Comparison of ENCODE assay signal across 10 cellular contexts in genomic region chr12:49365542-49365941, GRCh38. TPM values are rescaled to one million over a fixed set of nuclear protein-coding genes. Genes with fewer than 3 reads are reported as not detected.
DNase-seq lines count a peak whose midpoint lies in the region; ATAC-seq, FAIRE-seq and TF ChIP-seq lines count a peak whose summit lies in the region.
"Had no signal": no experiment of that assay in that cellular context is flagged by ENCODE, and none has a peak within 500 bp of the region (broad histone marks: within the 10 kb centered on the region; RNA-seq: fewer than 3 reads in every experiment).

No MANE protein-coding gene starts in this region.

- TF ChIP-seq POLR2A in NB4 (IDR thresholded peaks at IDR 0.05; ENCODE audit: extremely low read depth, insufficient read length) (no peak), Peyer's patch (IDR thresholded peaks at IDR 0.05) (no peak)

- no peak overlapping the region for H2AFZ ChIP-seq in osteoblast (ENCODE audit: low read length)

- H3K36me3 ChIP-seq in bronchial epithelial cell (ENCODE audit: control insufficient read depth, insufficient read depth, low read length) (peaks cover under 1% of the 10 kb centered on the region), osteoblast (ENCODE audit: insufficient read depth, low read length) (no peaks in the 10 kb centered on the region), Peyer's patch (no peaks in the 10 kb centered on the region)

- H3K27ac ChIP-seq in osteoblast (ENCODE audit: low read depth, low read length) (peak overlapping the region; percentile 72), Peyer's patch (no peak overlapping the region)

- peaks cover 35% of the 10 kb centered on the region for H3K79me2 ChIP-seq in osteoblast (ENCODE audit: insufficient read depth, low read length)

- DNase-seq in NCI-H2107 treated with DMSO at 0.1 percent for 48 hours (lab: John Stamatoyannopoulos, UW; ENCODE audit: unreplicated experiment) (peak; percentile 22), NCI-H2107 (lab: John Stamatoyannopoulos, UW) (no peak), NB4 (ENCODE audit: low read depth) (peak; percentile 47), bronchial epithelial cell (ENCODE audit: low read depth) (peak; percentile 83), osteoblast (ENCODE audit: insufficient read length, low spot score, missing footprints) (peak; percentile 72), Peyer's patch (no peak), activated gamma-delta T cell (lab: John Stamatoyannopoulos, UW) (no peak)
- DNase-seq: ACHN had no signal

- H3K9me3 ChIP-seq in osteoblast (ENCODE audit: low read depth, low read length), result no peaks in the 10 kb centered on the region
- no peaks in the 10 kb centered on the region for H3K9me3 ChIP-seq in Peyer's patch

- H3K27me3 ChIP-seq in bronchial epithelial cell (ENCODE audit: control insufficient read depth, insufficient read depth, low read length) (no peaks in the 10 kb centered on the region), osteoblast (ENCODE audit: insufficient read depth, low read length) (no peaks in the 10 kb centered on the region), Peyer's patch (no peaks in the 10 kb centered on the region)

- no peak for TF ChIP-seq CTCF in NB4 (IDR thresholded peaks at IDR 0.05; ENCODE audit: low read depth, low read length)
- no peak for TF ChIP-seq CTCF in bronchial epithelial cell (IDR thresholded peaks at IDR 0.05; ENCODE audit: insufficient read depth, low read length, severe bottlenecking)
- no peak for TF ChIP-seq CTCF in osteoblast (IDR thresholded peaks at IDR 0.05; ENCODE audit: extremely low read depth, low read depth, low read length)
- no peak for TF ChIP-seq CTCF in Peyer's patch (IDR thresholded peaks at IDR 0.05)

- peaks cover 18% of the 10 kb centered on the region for H4K20me1 ChIP-seq in osteoblast (ENCODE audit: insufficient read depth, low read length)

- H3K4me2 ChIP-seq in osteoblast (ENCODE audit: insufficient read depth, low read length), result peak overlapping the region; percentile 96

- no peak for ATAC-seq in HG02840 (IDR thresholded peaks at IDR 0.05; ENCODE audit: low FRiP score, unreplicated experiment)

- peaks cover 33% of the 10 kb centered on the region for H3K4me1 ChIP-seq in osteoblast (ENCODE audit: insufficient read depth, low read length)
- H3K4me1 ChIP-seq in Peyer's patch, result peaks cover 0 to 18% (median 0%) of the 10 kb centered on the region in 4 donors

- no peak for FAIRE-seq in bronchial epithelial cell (lab: Jason Lieb, UNC)

- peak overlapping the region; percentile 72 for H3K4me3 ChIP-seq in NB4 (ENCODE audit: low read depth, low read length)
- no peak overlapping the region for H3K4me3 ChIP-seq in bronchial epithelial cell (ENCODE audit: low read depth, low read length)
- no peak overlapping the region for H3K4me3 ChIP-seq in osteoblast (ENCODE audit: insufficient read depth, low read length)
- H3K4me3 ChIP-seq in Peyer's patch, result peak overlapping the region in 1 of 4 donors; percentile 90

RNA-seq across cellular contexts. Expression of gene SPATS2, which starts 1.7 kb away (rescaled TPM):
- 21.3 and 33.4 TPM in 2 replicates for total RNA-seq in bronchial epithelial cell
- 23.3 and 25.7 TPM in 2 replicates for total RNA-seq in osteoblast
- 10 to 100 TPM; 20.2 to 49.5 (median 24.8) TPM for total RNA-seq in Peyer's patch

RNA-seq across cellular contexts. Expression of gene DNAJC22, which starts 18.9 kb away (rescaled TPM):
- total RNA-seq in bronchial epithelial cell (0.13 and 0.26 TPM in 2 replicates), osteoblast (0.29 and 1.1 TPM in 2 replicates), Peyer's patch (10 to 100 TPM in 3 of 4 donors, 1 to 10 TPM in 1; 5.0 to 57.8 (median 56.4) TPM)

RNA-seq across cellular contexts. Expression of gene C1QL4, which starts 28.6 kb away (rescaled TPM):
- 0.13 TPM in 1 of 2 replicates, not detected in the other for total RNA-seq in bronchial epithelial cell
- 0.36 TPM in 1 of 2 replicates, not detected in the other for total RNA-seq in osteoblast
- not detected for total RNA-seq in Peyer's patch
- total RNA-seq: kidney epithelial cell had no signal

RNA-seq across cellular contexts. Expression of gene TROAP, which starts 42.5 kb away (rescaled TPM):
- total RNA-seq in bronchial epithelial cell (2.6 and 5.2 TPM in 2 replicates), osteoblast (2.5 and 3.5 TPM in 2 replicates), Peyer's patch (10 to 100 TPM in 2 of 4 donors, 1 to 10 TPM in 2; 8.0 to 28.1 (median 10.2) TPM)

Comparison
In these comparisons a context has a peak if more than half of its experiments do, and no peak if none do; other contexts are left out.
1. DNase-seq: peak in NCI-H2107 treated with DMSO at 0.1 percent for 48 hours (single experiment), NB4 (single experiment), bronchial epithelial cell (single experiment) and osteoblast (single experiment); none in NCI-H2107 (single experiment), Peyer's patch (0 of 3) and activated gamma-delta T cell (single experiment).